In genomic region chr1:45206808-45207624, GRCh38 we compare ENCODE assay signal across 8 cellular contexts. TPM values are rescaled to one million over a fixed set of nuclear protein-coding genes. Genes with fewer than 3 reads are reported as not detected.
DNase-seq lines count a peak whose midpoint lies in the region; ATAC-seq, FAIRE-seq and TF ChIP-seq lines count a peak whose summit lies in the region.

No MANE protein-coding gene starts in this region.

- H3K4me3 ChIP-seq in astrocyte (ENCODE audit: insufficient read depth, low read depth, low read length) (peak overlapping the region; percentile 75), lung (peak overlapping the region; percentile 63)

- H3K4me2 ChIP-seq in astrocyte (ENCODE audit: low read length): peak overlapping the region; percentile 97

- H4K20me1 ChIP-seq in astrocyte (ENCODE audit: insufficient read depth, low read length): peaks cover 3% of the 10 kb centered on the region

- H3K4me1 Mint-ChIP-seq in activated naive CD4-positive, alpha-beta T cell treated with anti-CD3 and anti-CD28 coated beads for 36 hours (ENCODE audit: low read depth): peaks cover 33% of the 10 kb centered on the region
- peaks cover 2% of the 10 kb centered on the region for H3K4me1 Mint-ChIP-seq in astrocyte (ENCODE audit: low read depth, unreplicated experiment)
- H3K4me1 Mint-ChIP-seq in type B pancreatic cell (ENCODE audit: unreplicated experiment): peaks cover 12% of the 10 kb centered on the region

- H3K4me1 ChIP-seq in astrocyte (ENCODE audit: insufficient read depth, low read length) (peaks cover 5% of the 10 kb centered on the region), lung (ENCODE audit: control insufficient read depth in 2 of 2, insufficient read depth in 2 of 2, low read length in 2 of 2) (peaks cover 0 to 2% of the 10 kb centered on the region in 2 donors)

- H3K9me3 Mint-ChIP-seq in activated naive CD4-positive, alpha-beta T cell treated with anti-CD3 and anti-CD28 coated beads for 36 hours: no peaks in the 10 kb centered on the region
- H3K9me3 Mint-ChIP-seq in astrocyte (ENCODE audit: unreplicated experiment) (no peaks in the 10 kb centered on the region), type B pancreatic cell (no peaks in the 10 kb centered on the region)

- TF ChIP-seq CTCF in astrocyte (IDR thresholded peaks at IDR 0.05; ENCODE audit: insufficient read depth, low read depth, low read length) (no peak), lung (IDR thresholded peaks at IDR 0.05; ENCODE audit: control extremely low read depth, extremely low read depth) (no peak), type B pancreatic cell (conservative IDR thresholded peaks at IDR 0.05) (no peak)

- peak overlapping the region; percentile 61 for H3K9ac ChIP-seq in astrocyte (ENCODE audit: low read length)

- no peak for DNase-seq in activated naive CD4-positive, alpha-beta T cell treated with anti-CD3 and anti-CD28 coated beads for 36 hours
- DNase-seq in activated naive CD4-positive, alpha-beta T cell treated with anti-CD3 and anti-CD28 coated beads, Interleukin-2, amount 50 U/mL, for 16 hours: no peak
- DNase-seq in astrocyte (ENCODE audit: low read depth) (no peak), lung (ENCODE audit: low spot score) (no peak), type B pancreatic cell (ENCODE audit: extremely low spot score, unreplicated experiment) (no peak), epidermal melanocyte (ENCODE audit: insufficient read length, low spot score) (no peak)

- WGBS in lung, 2 donors: 10 to 12% methylated on average over 18 of the region's 18 CpGs

- H3K4me3 Mint-ChIP-seq in activated naive CD4-positive, alpha-beta T cell treated with anti-CD3 and anti-CD28 coated beads for 36 hours: peak overlapping the region; percentile 90
- H3K4me3 Mint-ChIP-seq in astrocyte (ENCODE audit: unreplicated experiment): peak overlapping the region; percentile 94
- peak overlapping the region; percentile 93 for H3K4me3 Mint-ChIP-seq in type B pancreatic cell

- H3K9me3 ChIP-seq in astrocyte (ENCODE audit: insufficient read depth, low read depth, low read length) (no peaks in the 10 kb centered on the region), lung (ENCODE audit: control insufficient read depth in 2 of 2, insufficient read depth in 1 of 2, low read length in 1 of 2) (no peaks in the 10 kb centered on the region)

- H3K36me3 ChIP-seq in astrocyte (ENCODE audit: insufficient read depth, low read length) (no peaks in the 10 kb centered on the region), lung (ENCODE audit: control insufficient read depth in 2 of 2, insufficient read depth in 2 of 2, low read length in 2 of 2) (no peaks in the 10 kb centered on the region)

- H3K27me3 ChIP-seq in astrocyte (ENCODE audit: insufficient read depth, low read length) (peaks cover 26% of the 10 kb centered on the region), lung (ENCODE audit: control insufficient read depth, insufficient read depth) (no peaks in the 10 kb centered on the region)

- peak overlapping the region; percentile 72 for H3K27ac Mint-ChIP-seq in activated naive CD4-positive, alpha-beta T cell treated with anti-CD3 and anti-CD28 coated beads for 36 hours
- peak overlapping the region; percentile 59 for H3K27ac Mint-ChIP-seq in astrocyte (ENCODE audit: unreplicated experiment)
- peak overlapping the region; percentile 72 for H3K27ac Mint-ChIP-seq in type B pancreatic cell

- H3K36me3 Mint-ChIP-seq in activated naive CD4-positive, alpha-beta T cell treated with anti-CD3 and anti-CD28 coated beads for 36 hours (ENCODE audit: low read depth): peaks cover 2% of the 10 kb centered on the region
- H3K36me3 Mint-ChIP-seq in astrocyte (ENCODE audit: low read depth, unreplicated experiment) (no peaks in the 10 kb centered on the region), type B pancreatic cell (no peaks in the 10 kb centered on the region)

- no peaks in the 10 kb centered on the region for H3K79me2 ChIP-seq in astrocyte (ENCODE audit: insufficient read depth, low read length)

- no peak for FAIRE-seq in astrocyte (lab: Jason Lieb, UNC)

- peak overlapping the region; percentile 92 for H2AFZ ChIP-seq in astrocyte (ENCODE audit: low read depth, low read length)

- CTCF ChIA-PET in activated naive CD4-positive, alpha-beta T cell treated with anti-CD3 and anti-CD28 coated beads for 36 hours (lab: Charles Lee): interaction anchor here (1.1 to 1.5 kb wide), 3 partner anchors 93 to 193 kb away, joined by 3 to 4 read pairs (median 3); no protein-coding TSS in a partner anchor

- no peak for ATAC-seq in lung (ENCODE audit: insufficient read depth, low FRiP score)
- ATAC-seq in GM21786 (IDR thresholded peaks at IDR 0.05; ENCODE audit: unreplicated experiment): no peak
- no peak for ATAC-seq in HG02938 (IDR thresholded peaks at IDR 0.05; ENCODE audit: unreplicated experiment)

- peaks cover 4% of the 10 kb centered on the region for H3K27me3 Mint-ChIP-seq in activated naive CD4-positive, alpha-beta T cell treated with anti-CD3 and anti-CD28 coated beads for 36 hours (ENCODE audit: low read depth)
- H3K27me3 Mint-ChIP-seq in astrocyte (ENCODE audit: low read depth, unreplicated experiment) (peaks cover 19% of the 10 kb centered on the region), type B pancreatic cell (peaks cover 60% of the 10 kb centered on the region)

- intact Hi-C loops in activated naive CD4-positive, alpha-beta T cell treated with anti-CD3 and anti-CD28 coated beads for 36 hours (cut with micrococcal nuclease): loop anchor here (1.0 to 2.0 kb wide), 3 partner anchors 40 to 194 kb away; partner anchors contain the start of gene UROD

- H3K27ac ChIP-seq in astrocyte (ENCODE audit: low read depth, low read length) (no peak overlapping the region), lung (ENCODE audit: low read depth in 1 of 2, low read length in 1 of 2) (peak overlapping the region in 1 of 2 donors; percentile 26)

RNA-seq across cellular contexts. Expression of gene ZSWIM5, which starts 0.6 kb away (rescaled TPM):
- under 1 TPM; 0.15 to 0.26 TPM for total RNA-seq in activated naive CD4-positive, alpha-beta T cell treated with anti-CD3 and anti-CD28 coated beads for 36 hours
- 0.79 and 1.1 TPM in 2 replicates for total RNA-seq in astrocyte
- total RNA-seq in lung: 1 to 10 TPM; 3.1 to 3.8 TPM
- 1 to 10 TPM in 1 of 2 donors, under 1 TPM in 1; 0.96 to 1.1 TPM for polyA plus RNA-seq in lung
- 1.9 and 2.7 TPM in 2 replicates for total RNA-seq in type B pancreatic cell (ENCODE audit: low replicate concordance)
